Comparison of ENCODE assay signal across 1 cellular context in genomic region chr7:117338020-117338419, GRCh38.
TF ChIP-seq lines count a peak whose summit lies in the region.

No MANE protein-coding gene starts in this region.

TF ChIP-seq in H1, 55 proteins besides CTCF, POLR2A, EP300 and RAD21:
- TF ChIP-seq TCF12 (IDR thresholded peaks at IDR 0.05; ENCODE audit: low read depth, low read length) (no peak), YY1 (IDR thresholded peaks at IDR 0.05; ENCODE audit: low read depth, low read length) (no peak), USF2 (IDR thresholded peaks at IDR 0.05; ENCODE audit: low read length) (no peak), BCL11A (IDR thresholded peaks at IDR 0.05; ENCODE audit: low read depth in 2 of 2, low read length in 2 of 2) (no peak), GABPA (IDR thresholded peaks at IDR 0.05; ENCODE audit: borderline replicate concordance, insufficient read depth, low read length) (no peak), SIX5 (IDR thresholded peaks at IDR 0.05; ENCODE audit: low read depth, low read length) (no peak), RFX5 (IDR thresholded peaks at IDR 0.05; ENCODE audit: borderline replicate concordance, low read depth, low read length) (no peak), EZH2 (IDR thresholded peaks at IDR 0.05; ENCODE audit: low read depth, low read length, severe bottlenecking) (no peak), POLR2AphosphoS5 (IDR thresholded peaks at IDR 0.05; ENCODE audit: low read depth, low read length) (no peak), JUN (IDR thresholded peaks at IDR 0.05; ENCODE audit: low read depth, low read length) (no peak), TAF1 (IDR thresholded peaks at IDR 0.05; ENCODE audit: low read depth, low read length) (no peak), MAFK (IDR thresholded peaks at IDR 0.05; ENCODE audit: low read depth, low read length) (no peak), CTBP2 (IDR thresholded peaks at IDR 0.05; ENCODE audit: borderline replicate concordance, insufficient read depth, insufficient read length, low read length) (no peak), SIN3A (conservative IDR thresholded peaks at IDR 0.05 in 1 of 2, IDR thresholded peaks at IDR 0.05 in 1 of 2; ENCODE audit: low read depth in 1 of 2, low read length in 2 of 2) (no peak), FOSL1 (IDR thresholded peaks at IDR 0.05; ENCODE audit: insufficient read depth, low read depth, low read length) (no peak), SP1 (IDR thresholded peaks at IDR 0.05; ENCODE audit: low read depth, low read length) (no peak), TEAD4 (IDR thresholded peaks at IDR 0.05; ENCODE audit: low read depth, low read length) (no peak)
